In the genomic region with DNA sequence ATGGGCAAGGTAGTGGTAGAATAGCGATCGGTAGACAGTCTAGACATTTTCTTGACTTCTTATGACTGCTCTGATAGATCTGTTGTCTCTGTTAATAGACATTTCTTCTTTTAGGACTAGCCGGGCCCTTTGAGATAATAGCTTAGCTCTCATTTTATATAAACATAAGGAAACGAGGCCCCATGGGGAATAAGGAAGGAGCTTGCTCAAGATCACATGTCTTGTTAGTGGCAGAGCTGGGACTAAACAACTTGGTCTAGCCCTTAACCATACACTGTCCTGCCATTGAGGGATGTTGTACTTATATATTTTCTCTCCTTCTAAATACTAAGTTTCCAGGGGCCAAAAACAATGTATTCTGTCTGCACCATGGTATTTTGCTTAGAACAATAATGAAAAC, we compare ENCODE assay signal across 25 cellular contexts.
"Had no signal": no experiment of that assay in that cellular context is flagged by ENCODE, and none has a peak within 500 bp of the region (broad histone marks: within the 10 kb centered on the region; RNA-seq: fewer than 3 reads in every experiment).

No MANE protein-coding gene starts in this region.

- H3K9me3 ChIP-seq: gastrocnemius medialis had no signal

- H3K27me3 ChIP-seq: brain microvascular endothelial cell, foreskin keratinocyte, gastrocnemius medialis had no signal

- DNase-seq: activated CD4-positive, alpha-beta memory T cell treated with anti-CD3 and anti-CD28 coated beads, Interleukin-2, amount 10 ng/mL, durations not matched to agents 7 days and 5 days; activated CD4-positive, alpha-beta T cell treated with anti-CD3 and anti-CD28 coated beads for 1 hour; activated CD4-positive, alpha-beta T cell treated with anti-CD3 and anti-CD28 coated beads for 4 hours; activated CD4-positive, alpha-beta T cell treated with anti-CD3 and anti-CD28 coated beads, Interleukin-2, amount 10 ng/mL, durations not matched to agents 7 days and 5 days; activated CD4-positive, alpha-beta T cell treated with anti-CD3 and anti-CD28 coated beads, Interleukin-2, amount 50 U/mL, for 4 hours; activated CD8-positive, alpha-beta memory T cell treated with anti-CD3 and anti-CD28 coated beads, Interleukin-2, amount 50 U/mL, for 48 hours; activated gamma-delta T cell; activated naive CD4-positive, alpha-beta T cell; activated naive CD4-positive, alpha-beta T cell treated with anti-CD3 and anti-CD28 coated beads, Interleukin-2, amount 10 ng/mL, durations not matched to agents 7 days and 5 days; activated naive CD8-positive, alpha-beta T cell treated with anti-CD3 and anti-CD28 coated beads, Interleukin-2, amount 10 ng/mL, durations not matched to agents 7 days and 5 days; activated T-cell treated with anti-CD3 and anti-CD28 coated beads for 4 hours; activated T-cell treated with anti-CD3 and anti-CD28 coated beads, Interleukin-2, amount 50 U/mL, for 24 hours; activated T-cell treated with anti-CD3 and anti-CD28 coated beads, Interleukin-2, amount 50 U/mL, for 72 hours; amniotic stem cell; anterior cingulate cortex; brain microvascular endothelial cell; dorsolateral prefrontal cortex; effector memory CD4-positive, alpha-beta T cell; endodermal cell; foreskin keratinocyte; gastrocnemius medialis; glutamatergic neuron; heart left ventricle; T-helper 2 cell had no signal

- H3K36me3 ChIP-seq: brain microvascular endothelial cell, gastrocnemius medialis, heart left ventricle had no signal

- H3K4me1 ChIP-seq: foreskin keratinocyte, gastrocnemius medialis had no signal

- H3K27ac ChIP-seq: brain microvascular endothelial cell, coronary artery, dorsolateral prefrontal cortex, foreskin keratinocyte, gastrocnemius medialis had no signal

- H3K4me3 ChIP-seq: coronary artery, dorsolateral prefrontal cortex, gastrocnemius medialis, heart left ventricle had no signal
